In the genomic region with DNA sequence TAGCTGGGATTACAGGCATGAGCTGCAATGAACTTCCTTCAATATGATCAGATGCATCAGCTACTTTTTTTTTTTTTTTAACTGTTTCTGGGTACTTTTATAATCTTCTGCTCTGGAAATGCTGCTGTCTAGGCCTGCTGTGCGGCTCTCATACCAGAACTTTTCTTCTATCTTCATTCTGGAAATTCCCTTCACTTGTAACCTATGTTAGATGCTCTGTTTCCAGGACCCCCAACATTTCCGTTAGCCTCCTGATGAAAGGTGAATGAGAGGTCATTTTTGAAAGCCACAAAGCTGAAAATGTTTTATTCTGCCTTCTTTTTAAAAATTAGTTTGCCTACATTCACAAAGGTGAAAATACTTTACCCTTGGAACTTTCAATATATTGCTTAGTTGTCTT, we compare ENCODE assay signal across 12 cellular contexts. TPM values are rescaled to one million over a fixed set of nuclear protein-coding genes. Genes with fewer than 3 reads are reported as not detected.
DNase-seq lines count a peak whose midpoint lies in the region; ATAC-seq lines count a peak whose summit lies in the region.
"Had no signal": no experiment of that assay in that cellular context is flagged by ENCODE, and none has a peak within 500 bp of the region (broad histone marks: within the 10 kb centered on the region; RNA-seq: fewer than 3 reads in every experiment).

No MANE protein-coding gene starts in this region.

- CTCF ChIA-PET in activated CD4-positive, alpha-beta memory T cell treated with anti-CD3 and anti-CD28 coated beads, Interleukin-2, amount 10 ng/mL, durations not matched to agents 7 days and 5 days (lab: Charles Lee), result interaction anchor here (1.0 to 1.7 kb wide), 5 partner anchors 9 to 285 kb away, joined by 4 to 15 read pairs (median 5); no protein-coding TSS in a partner anchor

- peaks cover 0 to under 1% of the 10 kb centered on the region in 2 donors for H3K9me3 Mint-ChIP-seq in activated T-cell treated with anti-CD3 and anti-CD28 coated beads, Interleukin-2, amount 50 U/mL, for 72 hours
- no peaks in the 10 kb centered on the region for H3K9me3 Mint-ChIP-seq in activated CD4-positive, alpha-beta memory T cell treated with anti-CD3 and anti-CD28 coated beads, Interleukin-2, amount 10 ng/mL, durations not matched to agents 7 days and 5 days
- no peaks in the 10 kb centered on the region for H3K9me3 Mint-ChIP-seq in stimulated activated naive CD8-positive, alpha-beta T cell treated with anti-CD3 and anti-CD28 coated beads, Interleukin-15, Interleukin-2, amounts not matched to agents 100 ng/mL and 50 ng/mL, for 24 hours

- peaks cover 80% of the 10 kb centered on the region for H3K4me1 Mint-ChIP-seq in activated T-cell treated with anti-CD3 and anti-CD28 coated beads, Interleukin-2, amount 50 U/mL, for 72 hours (ENCODE audit: low read depth)
- H3K4me1 Mint-ChIP-seq in activated CD4-positive, alpha-beta memory T cell treated with anti-CD3 and anti-CD28 coated beads, Interleukin-2, amount 10 ng/mL, durations not matched to agents 7 days and 5 days, result peaks cover 45% of the 10 kb centered on the region
- H3K4me1 Mint-ChIP-seq in stimulated activated naive CD8-positive, alpha-beta T cell treated with anti-CD3 and anti-CD28 coated beads, Interleukin-15, Interleukin-2, amounts not matched to agents 100 ng/mL and 50 ng/mL, for 24 hours (ENCODE audit: low read depth), result peaks cover 96% of the 10 kb centered on the region

- H3K4me3 Mint-ChIP-seq in activated T-cell treated with anti-CD3 and anti-CD28 coated beads, Interleukin-2, amount 50 U/mL, for 72 hours, result peak overlapping the region; percentile 38 to 73
- H3K4me3 Mint-ChIP-seq in activated CD4-positive, alpha-beta memory T cell treated with anti-CD3 and anti-CD28 coated beads, Interleukin-2, amount 10 ng/mL, durations not matched to agents 7 days and 5 days, result no peak overlapping the region
- H3K4me3 Mint-ChIP-seq in stimulated activated naive CD8-positive, alpha-beta T cell treated with anti-CD3 and anti-CD28 coated beads, Interleukin-15, Interleukin-2, amounts not matched to agents 100 ng/mL and 50 ng/mL, for 24 hours, result peak overlapping the region; percentile 33

- POLR2A ChIA-PET in activated CD4-positive, alpha-beta memory T cell treated with anti-CD3 and anti-CD28 coated beads, Interleukin-2, amount 10 ng/mL, durations not matched to agents 7 days and 5 days (lab: Charles Lee), result no interaction called here

- H3K27me3 Mint-ChIP-seq in activated T-cell treated with anti-CD3 and anti-CD28 coated beads, Interleukin-2, amount 50 U/mL, for 72 hours (ENCODE audit: low read depth), result no peaks in the 10 kb centered on the region
- no peaks in the 10 kb centered on the region for H3K27me3 Mint-ChIP-seq in activated CD4-positive, alpha-beta memory T cell treated with anti-CD3 and anti-CD28 coated beads, Interleukin-2, amount 10 ng/mL, durations not matched to agents 7 days and 5 days
- no peaks in the 10 kb centered on the region for H3K27me3 Mint-ChIP-seq in stimulated activated naive CD8-positive, alpha-beta T cell treated with anti-CD3 and anti-CD28 coated beads, Interleukin-15, Interleukin-2, amounts not matched to agents 100 ng/mL and 50 ng/mL, for 24 hours
- H3K27me3 Mint-ChIP-seq: type B pancreatic cell had no signal

- peaks cover 1 to 8% of the 10 kb centered on the region in 2 donors for H3K36me3 Mint-ChIP-seq in activated T-cell treated with anti-CD3 and anti-CD28 coated beads, Interleukin-2, amount 50 U/mL, for 72 hours (ENCODE audit: insufficient read depth in 2 of 2)
- H3K36me3 Mint-ChIP-seq in activated CD4-positive, alpha-beta memory T cell treated with anti-CD3 and anti-CD28 coated beads, Interleukin-2, amount 10 ng/mL, durations not matched to agents 7 days and 5 days (ENCODE audit: low read depth), result peaks cover 8% of the 10 kb centered on the region
- H3K36me3 Mint-ChIP-seq in stimulated activated naive CD8-positive, alpha-beta T cell treated with anti-CD3 and anti-CD28 coated beads, Interleukin-15, Interleukin-2, amounts not matched to agents 100 ng/mL and 50 ng/mL, for 24 hours (ENCODE audit: low read depth), result peaks cover 29% of the 10 kb centered on the region

- peak; percentile 61 to 65 for ATAC-seq in activated T-cell treated with anti-CD3 and anti-CD28 coated beads, Interleukin-2, amount 50 U/mL, for 72 hours (replicated peaks in 1 of 2)
- peak; percentile 60 for ATAC-seq in HG02798 (IDR thresholded peaks at IDR 0.05; ENCODE audit: poor library complexity, unreplicated experiment)

- DNase-seq in activated T-cell treated with anti-CD3 and anti-CD28 coated beads, Interleukin-2, amount 50 U/mL, for 72 hours, result no peak
- no peak for DNase-seq in activated T-cell treated with anti-CD3 and anti-CD28 coated beads for 4 hours
- no peak for DNase-seq in activated CD4-positive, alpha-beta memory T cell treated with anti-CD3 and anti-CD28 coated beads, Interleukin-2, amount 10 ng/mL, durations not matched to agents 7 days and 5 days
- no peak for DNase-seq in NCI-H2196 treated with DMSO at 0.1 percent for 48 hours (lab: John Stamatoyannopoulos, UW; ENCODE audit: unreplicated experiment)
- no peak for DNase-seq in DMS114 treated with DMSO at 0.1 percent for 48 hours (lab: John Stamatoyannopoulos, UW; ENCODE audit: unreplicated experiment)
- DNase-seq in HUDEP-2 (lab: John Stamatoyannopoulos, UW; ENCODE audit: unreplicated experiment in 76 of 76), result no peak
- DNase-seq: mammary epithelial cell; NCI-H446 treated with DMSO at 0.1 percent for 48 hours; stimulated activated CD4-positive, alpha-beta T cell treated with anti-CD3 and anti-CD28 coated beads, Interleukin-12 subunit alpha, Interleukin-12 subunit beta, amount 100 ng/mL, for 4 hours had no signal

- H3K27ac Mint-ChIP-seq in activated T-cell treated with anti-CD3 and anti-CD28 coated beads, Interleukin-2, amount 50 U/mL, for 72 hours, result peak overlapping the region; percentile 72
- H3K27ac Mint-ChIP-seq in activated CD4-positive, alpha-beta memory T cell treated with anti-CD3 and anti-CD28 coated beads, Interleukin-2, amount 10 ng/mL, durations not matched to agents 7 days and 5 days, result peak overlapping the region; percentile 21
- H3K27ac Mint-ChIP-seq in stimulated activated naive CD8-positive, alpha-beta T cell treated with anti-CD3 and anti-CD28 coated beads, Interleukin-15, Interleukin-2, amounts not matched to agents 100 ng/mL and 50 ng/mL, for 24 hours, result peak overlapping the region; percentile 81

RNA-seq across cellular contexts. Expression of gene AGFG1, which starts 8.6 kb away (rescaled TPM):
- total RNA-seq in activated T-cell treated with anti-CD3 and anti-CD28 coated beads, Interleukin-2, amount 50 U/mL, for 72 hours, result 100 to 1,000 TPM in 1 of 2 donors, 10 to 100 TPM in 1; 98.2 to 131 TPM
- total RNA-seq in activated CD4-positive, alpha-beta memory T cell treated with anti-CD3 and anti-CD28 coated beads, Interleukin-2, amount 10 ng/mL, durations not matched to agents 7 days and 5 days, result 10 to 100 TPM; 59.7 to 64.0 TPM

Comparison
In these comparisons a context has a peak if more than half of its experiments do, and no peak if none do; other contexts are left out.
1. H3K27ac Mint-ChIP-seq: peak in every context shown above with its lines; median percentile 81 in stimulated activated naive CD8-positive, alpha-beta T cell treated with anti-CD3 and anti-CD28 coated beads, Interleukin-15, Interleukin-2, amounts not matched to agents 100 ng/mL and 50 ng/mL, for 24 hours; 72 in activated T-cell treated with anti-CD3 and anti-CD28 coated beads, Interleukin-2, amount 50 U/mL, for 72 hours; 21 in activated CD4-positive, alpha-beta memory T cell treated with anti-CD3 and anti-CD28 coated beads, Interleukin-2, amount 10 ng/mL, durations not matched to agents 7 days and 5 days.